9 cellular contexts compared by ENCODE assay signal in the genomic region with DNA sequence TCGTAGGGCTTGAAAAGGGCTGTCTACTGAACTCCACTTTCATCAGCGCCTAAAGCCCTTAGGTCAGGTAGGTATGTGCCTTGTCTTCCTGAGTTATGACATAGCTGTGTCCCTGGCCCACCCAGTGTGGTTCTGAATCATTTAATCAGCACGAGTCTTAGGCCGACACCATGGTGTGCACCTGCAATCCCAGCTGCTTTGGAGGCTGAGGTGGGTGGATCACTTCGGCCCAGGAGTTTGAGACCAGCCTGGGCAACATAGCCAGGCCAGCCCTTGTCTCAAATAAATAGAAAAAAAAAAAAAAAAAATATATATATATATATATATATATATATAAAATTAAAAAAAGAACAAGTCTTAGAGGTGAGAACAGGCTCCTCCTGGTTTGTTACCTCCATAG. TPM values are rescaled to one million over a fixed set of nuclear protein-coding genes. Genes with fewer than 3 reads are reported as not detected.
"Had no signal": no experiment of that assay in that cellular context is flagged by ENCODE, and none has a peak within 500 bp of the region (broad histone marks: within the 10 kb centered on the region; RNA-seq: fewer than 3 reads in every experiment).

No MANE protein-coding gene starts in this region.

- DNase-seq: H9, HCEC 1CT, KBM-7 had no signal

- H3K27ac ChIP-seq: HL-60 had no signal

- H3K4me3 ChIP-seq: GM23338 had no signal

- ATAC-seq: HepG2 had no signal

RNA-seq across cellular contexts. Expression of a gene that starts 15.8 kb away (rescaled TPM):
- total RNA-seq: GM23338, H1, H9, HepG2, HT1080 had no signal
- polyA plus RNA-seq: HepG2, IgD-negative memory B cell had no signal

RNA-seq across cellular contexts. Expression of a gene that starts 42.7 kb away (rescaled TPM):
- polyA plus RNA-seq: IgD-negative memory B cell had no signal
